21 cellular contexts compared by ENCODE assay signal in genomic region chr20:16541878-16542277, GRCh38.
"Had no signal": no experiment of that assay in that cellular context is flagged by ENCODE, and none has a peak within 500 bp of the region (broad histone marks: within the 10 kb centered on the region; RNA-seq: fewer than 3 reads in every experiment).

No MANE protein-coding gene starts in this region.

- H3K9me3 Mint-ChIP-seq: immature natural killer cell; memory B cell; natural killer cell treated with Interleukin-12 subunit alpha and Interleukin-12 subunit beta and Interleukin-15 and Interleukin-18, amount 100 ng/mL, for 72 hours; stimulated activated naive B cell treated with anti-CD40 and anti-IgM and Interleukin-4, amounts not matched to agents 10 μg/mL and 1 μg/mL and 100 μg/mL, for 72 hours had no signal

- H3K4me2 ChIP-seq: neural progenitor cell had no signal

- H3K4me1 Mint-ChIP-seq: mesothelial cell of epicardium, neural progenitor cell had no signal

- H3K36me3 ChIP-seq: esophagus muscularis mucosa, gastroesophageal sphincter, left ventricle myocardium inferior, lower lobe of right lung, neural progenitor cell, suprapubic skin, thyroid gland had no signal

- H3K27me3 ChIP-seq: esophagus muscularis mucosa, gastroesophageal sphincter, neural progenitor cell, suprapubic skin, thyroid gland had no signal

- H3K27ac ChIP-seq: epithelial cell of prostate, esophagus muscularis mucosa, gastroesophageal sphincter, lower lobe of right lung, neural progenitor cell, skin epidermis, suprapubic skin, thyroid gland had no signal

- H3K4me3 Mint-ChIP-seq: immature natural killer cell; memory B cell; mesothelial cell of epicardium; natural killer cell treated with Interleukin-12 subunit alpha and Interleukin-12 subunit beta and Interleukin-15 and Interleukin-18, amount 100 ng/mL, for 72 hours; neural progenitor cell; stimulated activated naive B cell treated with anti-CD40 and anti-IgM and Interleukin-4, amounts not matched to agents 10 μg/mL and 1 μg/mL and 100 μg/mL, for 72 hours; type B pancreatic cell had no signal

- H3K9ac ChIP-seq: neural progenitor cell had no signal

- H3K36me3 Mint-ChIP-seq: mesothelial cell of epicardium; natural killer cell treated with Interleukin-12 subunit alpha and Interleukin-12 subunit beta and Interleukin-15 and Interleukin-18, amount 100 ng/mL, for 72 hours had no signal

- H2AFZ ChIP-seq: neural progenitor cell had no signal

- H3K27ac Mint-ChIP-seq: immature natural killer cell; memory B cell; mesothelial cell of epicardium; natural killer cell treated with Interleukin-12 subunit alpha and Interleukin-12 subunit beta and Interleukin-15 and Interleukin-18, amount 100 ng/mL, for 72 hours; neural progenitor cell; stimulated activated naive B cell treated with anti-CD40 and anti-IgM and Interleukin-4, amounts not matched to agents 10 μg/mL and 1 μg/mL and 100 μg/mL, for 72 hours; type B pancreatic cell had no signal

- H3K9me3 ChIP-seq: esophagus muscularis mucosa, gastroesophageal sphincter, left ventricle myocardium inferior, lower lobe of right lung, suprapubic skin, thyroid gland had no signal

- H3K4me1 ChIP-seq: lower lobe of right lung, neural progenitor cell, thyroid gland had no signal

- H3K4me3 ChIP-seq: esophagus muscularis mucosa, gastroesophageal sphincter, left ventricle myocardium inferior, lower lobe of right lung, neural progenitor cell, skin epidermis, suprapubic skin, thyroid gland had no signal

- DNase-seq: effector memory CD4-positive, alpha-beta T cell; immature natural killer cell; kidney; lower lobe of right lung; occipital lobe; stimulated activated CD4-positive, alpha-beta T cell treated with anti-CD3 and anti-CD28 coated beads, Interleukin-2, amount 100 ng/mL, for 24 hours; stimulated activated CD4-positive, alpha-beta T cell treated with anti-CD3 and anti-CD28 coated beads, Interleukin-4, amount 100 ng/mL, for 4 hours; stimulated activated naive B cell treated with anti-CD40 and anti-IgM and Interleukin-4, amounts not matched to agents 10 μg/mL and 1 μg/mL and 100 μg/mL, for 72 hours; thyroid gland had no signal

- ATAC-seq: gastroesophageal sphincter; lower lobe of right lung; natural killer cell treated with Interleukin-12 subunit alpha and Interleukin-12 subunit beta and Interleukin-15 and Interleukin-18, amount 100 ng/mL, for 72 hours; stimulated activated naive B cell treated with anti-CD40 and anti-IgM and Interleukin-4, amounts not matched to agents 10 μg/mL and 1 μg/mL and 100 μg/mL, for 72 hours had no signal

- H3K27me3 Mint-ChIP-seq: memory B cell; natural killer cell treated with Interleukin-12 subunit alpha and Interleukin-12 subunit beta and Interleukin-15 and Interleukin-18, amount 100 ng/mL, for 72 hours; stimulated activated naive B cell treated with anti-CD40 and anti-IgM and Interleukin-4, amounts not matched to agents 10 μg/mL and 1 μg/mL and 100 μg/mL, for 72 hours; type B pancreatic cell had no signal

- FAIRE-seq: kidney, urothelium cell line had no signal
